In the genomic region with DNA sequence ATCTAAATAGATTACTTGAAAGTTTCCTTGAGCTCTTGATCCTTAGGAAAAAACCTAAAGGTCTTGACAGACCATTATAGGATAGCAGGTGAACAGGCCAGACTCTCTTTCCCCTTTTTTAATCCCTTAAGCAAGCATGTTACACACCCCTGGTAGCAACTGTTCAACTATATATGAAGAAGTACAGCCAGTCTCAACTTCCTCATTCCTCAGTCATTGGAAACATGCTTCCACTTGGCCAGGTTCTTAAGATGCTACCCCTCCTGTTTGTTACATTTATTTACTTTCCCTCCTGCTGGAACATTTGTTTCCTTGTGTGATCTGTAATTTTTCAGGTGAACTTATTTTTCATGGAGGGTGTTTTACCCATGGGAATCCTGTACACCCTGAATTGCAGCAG, we compare ENCODE assay signal across 20 cellular contexts.
A peak's percentile ranks its signal among the peaks of the same experiment; 100 is the strongest.
DNase-seq lines count a peak whose midpoint lies in the region; ATAC-seq and TF ChIP-seq lines count a peak whose summit lies in the region.
"Had no signal": no experiment of that assay in that cellular context is flagged by ENCODE, and none has a peak within 500 bp of the region (broad histone marks: within the 10 kb centered on the region; RNA-seq: fewer than 3 reads in every experiment).

No MANE protein-coding gene starts in this region.

- H3K4me1 ChIP-seq in RWPE2 (ENCODE audit: insufficient read depth, poor library complexity, severe bottlenecking) (peaks cover 8% of the 10 kb centered on the region), foreskin keratinocyte (no peaks in the 10 kb centered on the region), upper lobe of right lung (no peaks in the 10 kb centered on the region)
- H3K4me1 ChIP-seq: A549 had no signal

- no peak overlapping the region for H3K4me3 Mint-ChIP-seq in activated T-cell treated with anti-CD3 and anti-CD28 coated beads, Interleukin-2, amount 50 U/mL, for 72 hours
- H3K4me3 Mint-ChIP-seq: GM23338 had no signal

- H3K4me1 Mint-ChIP-seq in activated T-cell treated with anti-CD3 and anti-CD28 coated beads, Interleukin-2, amount 50 U/mL, for 72 hours (ENCODE audit: low read depth) = no peaks in the 10 kb centered on the region

- H3K36me3 ChIP-seq in RWPE2 (ENCODE audit: low read depth) = no peaks in the 10 kb centered on the region
- no peaks in the 10 kb centered on the region for H3K36me3 ChIP-seq in upper lobe of right lung

- DNase-seq in activated T-cell treated with anti-CD3 and anti-CD28 coated beads, Interleukin-2, amount 50 U/mL, for 72 hours = no peak
- DNase-seq in activated T-cell treated with anti-CD3 and anti-CD28 coated beads, Interleukin-2, amount 50 U/mL, for 48 hours = no peak
- no peak for DNase-seq in RWPE2 (ENCODE audit: low spot score)
- DNase-seq in foreskin keratinocyte = peak; percentile 29 to 51
- no peak for DNase-seq in upper lobe of right lung
- no peak for DNase-seq in hypothalamus (lab: John Stamatoyannopoulos, UW)
- DNase-seq: C1 segment of cervical spinal cord, DND-41, MM.1S, NCI-H1417, NCI-H1930, NCI-H526 treated with DMSO at 0.1 percent for 48 hours, PC-9, SK-N-SH had no signal

- no peaks in the 10 kb centered on the region for H3K9me3 Mint-ChIP-seq in activated T-cell treated with anti-CD3 and anti-CD28 coated beads, Interleukin-2, amount 50 U/mL, for 72 hours
- H3K9me3 Mint-ChIP-seq: GM23338 had no signal

- H3K27me3 ChIP-seq in RWPE2 (ENCODE audit: insufficient read depth, poor library complexity, severe bottlenecking) (no peaks in the 10 kb centered on the region), foreskin keratinocyte (no peaks in the 10 kb centered on the region), upper lobe of right lung (no peaks in the 10 kb centered on the region)

- H3K27ac Mint-ChIP-seq in activated T-cell treated with anti-CD3 and anti-CD28 coated beads, Interleukin-2, amount 50 U/mL, for 72 hours = peak overlapping the region; percentile 52
- H3K27ac Mint-ChIP-seq: GM23338 had no signal

- H3K36me3 Mint-ChIP-seq in activated T-cell treated with anti-CD3 and anti-CD28 coated beads, Interleukin-2, amount 50 U/mL, for 72 hours (ENCODE audit: insufficient read depth in 2 of 2) = no peaks in the 10 kb centered on the region

- H3K27ac ChIP-seq in RWPE2 (ENCODE audit: poor library complexity, severe bottlenecking) = no peak overlapping the region
- H3K27ac ChIP-seq in foreskin keratinocyte = no peak overlapping the region
- H3K27ac ChIP-seq in upper lobe of right lung = no peak overlapping the region
- H3K27ac ChIP-seq: A549, PC-9 had no signal

- H3K9me3 ChIP-seq in RWPE2 (ENCODE audit: severe bottlenecking) (no peaks in the 10 kb centered on the region), upper lobe of right lung (no peaks in the 10 kb centered on the region)
- H3K9me3 ChIP-seq: A549, SK-N-SH had no signal

- no peaks in the 10 kb centered on the region for H3K27me3 Mint-ChIP-seq in activated T-cell treated with anti-CD3 and anti-CD28 coated beads, Interleukin-2, amount 50 U/mL, for 72 hours (ENCODE audit: low read depth)

- H3K4me3 ChIP-seq in RWPE2 (ENCODE audit: severe bottlenecking) (no peak overlapping the region), upper lobe of right lung (no peak overlapping the region)
- H3K4me3 ChIP-seq: A549, GM23338, PC-9 had no signal

- no peak for ATAC-seq in activated T-cell treated with anti-CD3 and anti-CD28 coated beads, Interleukin-2, amount 50 U/mL, for 72 hours (replicated peaks in 1 of 2)
- ATAC-seq in RWPE2 (ENCODE audit: low read depth) = peak; percentile 48; the same call in 1 of the 3 replicates
- ATAC-seq in foreskin keratinocyte = peak; percentile 52
- ATAC-seq in upper lobe of right lung = peak; percentile 41
- ATAC-seq in HG03280 (IDR thresholded peaks at IDR 0.05; ENCODE audit: unreplicated experiment) = no peak
- no peak for ATAC-seq in GM18873 (IDR thresholded peaks at IDR 0.05; ENCODE audit: low FRiP score, unreplicated experiment)
- ATAC-seq: A549, GM23338, HCT116, Right ventricle myocardium inferior had no signal

- intact Hi-C loops in upper lobe of right lung (cut with DNase I) = no loop called here

- TF ChIP-seq CTCF in RWPE2 (IDR thresholded peaks at IDR 0.05; ENCODE audit: poor library complexity, severe bottlenecking) (no peak), foreskin keratinocyte (conservative IDR thresholded peaks at IDR 0.05) (no peak), upper lobe of right lung (IDR thresholded peaks at IDR 0.05) (no peak)

Comparison
In these comparisons a context has a peak if more than half of its experiments do, and no peak if none do; other contexts are left out.
1. ATAC-seq: peak in RWPE2 (single experiment), foreskin keratinocyte (single experiment) and upper lobe of right lung (single experiment); none in activated T-cell treated with anti-CD3 and anti-CD28 coated beads, Interleukin-2, amount 50 U/mL, for 72 hours (0 of 2), HG03280 (single experiment) and GM18873 (single experiment).
2. DNase-seq: peak in foreskin keratinocyte (2 of 2); none in activated T-cell treated with anti-CD3 and anti-CD28 coated beads, Interleukin-2, amount 50 U/mL, for 72 hours (0 of 2), activated T-cell treated with anti-CD3 and anti-CD28 coated beads, Interleukin-2, amount 50 U/mL, for 48 hours (0 of 2), RWPE2 (single experiment), upper lobe of right lung (single experiment) and hypothalamus (0 of 51).